Comparison of ENCODE assay signal across 8 cellular contexts in the genomic region with DNA sequence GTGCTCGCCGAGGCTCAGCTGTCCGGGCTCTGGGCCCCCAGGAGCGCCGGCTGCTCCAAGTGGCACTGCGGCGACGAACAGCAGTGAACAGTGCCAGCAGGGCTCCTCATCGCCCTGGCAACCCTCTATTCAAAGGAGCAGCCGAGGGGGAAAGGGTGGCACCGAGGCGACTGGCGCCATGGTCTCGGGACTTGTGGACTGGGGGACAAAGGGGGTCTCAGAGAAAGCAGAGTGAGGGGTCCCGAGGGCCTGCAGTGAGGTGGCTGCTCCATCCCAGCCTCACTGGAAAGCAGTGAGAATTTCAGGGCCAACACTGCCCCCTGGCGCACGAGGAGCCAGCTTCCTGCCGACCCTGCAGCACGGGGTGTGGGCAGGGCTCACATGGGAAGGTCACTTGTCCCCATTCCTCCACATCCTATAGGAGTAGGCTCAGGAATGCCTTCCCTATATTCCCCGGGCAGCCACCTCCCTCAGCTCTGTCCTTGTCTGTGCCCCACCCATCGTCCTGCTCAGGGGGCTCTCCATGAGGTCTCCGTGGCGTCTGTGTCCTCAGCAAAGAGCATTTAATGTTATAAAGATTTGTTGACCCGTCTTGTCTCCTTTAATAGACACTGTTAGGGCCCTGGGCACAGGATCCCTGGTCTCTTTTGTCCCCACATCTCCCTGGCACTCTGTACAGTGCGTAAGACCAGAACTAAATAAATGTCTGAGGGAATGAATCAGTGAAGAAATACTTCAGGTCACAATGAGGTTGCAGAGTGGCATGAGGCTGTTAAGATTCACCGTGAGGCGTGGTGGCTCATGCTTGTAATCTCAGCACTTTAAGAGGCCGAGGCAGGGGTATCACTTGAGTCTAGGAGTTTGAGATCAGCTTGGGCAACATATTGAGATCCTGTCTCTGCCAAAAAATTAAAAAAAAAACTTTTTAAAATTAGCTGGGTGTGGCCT. TPM values are rescaled to one million over a fixed set of nuclear protein-coding genes. Genes with fewer than 3 reads are reported as not detected.
DNase-seq lines count a peak whose midpoint lies in the region; ATAC-seq, FAIRE-seq and TF ChIP-seq lines count a peak whose summit lies in the region.

No MANE protein-coding gene starts in this region.

- CTCF ChIA-PET in A673 (lab: Charles Lee), result interaction anchor here (0.5 to 0.9 kb wide), 6 partner anchors 12 to 448 kb away, joined by 3 to 8 read pairs (median 3); no protein-coding TSS in a partner anchor

- no peak overlapping the region for H3K27ac ChIP-seq in A673 (ENCODE audit: low read depth, low read length, poor library complexity, severe bottlenecking)

- H3K27me3 ChIP-seq in A673 (replicated peaks; ENCODE audit: insufficient read depth, low read depth, low read length, poor library complexity), result no peaks in the 10 kb centered on the region
- H3K27me3 ChIP-seq in endocrine pancreas (ENCODE audit: control insufficient read depth, insufficient read depth, low read length), result no peaks in the 10 kb centered on the region

- H3K9me3 ChIP-seq in A673 (ENCODE audit: low read depth, low read length, poor library complexity, severe bottlenecking), result no peaks in the 10 kb centered on the region
- H3K9me3 ChIP-seq in endocrine pancreas (ENCODE audit: control insufficient read depth, low read length), result no peaks in the 10 kb centered on the region
- H3K9me3 ChIP-seq in mucosa of descending colon, result no peaks in the 10 kb centered on the region

- H3K4me1 ChIP-seq in A673 (ENCODE audit: insufficient read depth, low read length, poor library complexity, severe bottlenecking), result peaks cover 33% of the 10 kb centered on the region
- no peaks in the 10 kb centered on the region for H3K4me1 ChIP-seq in endocrine pancreas (ENCODE audit: control insufficient read depth, insufficient read depth, low read length)
- peaks cover 4% of the 10 kb centered on the region for H3K4me1 ChIP-seq in mucosa of descending colon (ENCODE audit: low read depth)

- TF ChIP-seq CTCF in A673 (conservative IDR thresholded peaks at IDR 0.05; ENCODE audit: low read depth, low read length), result peak; percentile 95
- peak; percentile 54 for TF ChIP-seq CTCF in mucosa of descending colon (IDR thresholded peaks at IDR 0.05)

- intact Hi-C loops in A673 (cut with micrococcal nuclease; ENCODE audit: unreplicated experiment), result loop anchor here (1.0 kb wide), 1 partner anchor 189 kb away; no protein-coding TSS in a partner anchor
- intact Hi-C loops in mucosa of descending colon (cut with DNase I, micrococcal nuclease), result no loop called here

- H3K36me3 ChIP-seq in A673 (ENCODE audit: insufficient read depth, low read length, poor library complexity, severe bottlenecking) (no peaks in the 10 kb centered on the region), endocrine pancreas (ENCODE audit: control insufficient read depth, insufficient read depth, low read length) (no peaks in the 10 kb centered on the region), mucosa of descending colon (ENCODE audit: low read depth) (no peaks in the 10 kb centered on the region)

- FAIRE-seq in GM18507 (lab: Jason Lieb, UNC), result peak; percentile 50

- peak; percentile 89 for ATAC-seq in mucosa of descending colon
- no peak for ATAC-seq in HG03439 (IDR thresholded peaks at IDR 0.05; ENCODE audit: unreplicated experiment)

- DNase-seq in A673 (ENCODE audit: low spot score) (peak; percentile 80), GM18507 (ENCODE audit: extremely low spot score, insufficient read length, low read depth) (no peak), NCI-H446 treated with DMSO at 0.1 percent for 48 hours (lab: John Stamatoyannopoulos, UW) (peak; percentile 37), mucosa of descending colon (peak; percentile 76 to 89 (median 87))
- peak; percentile 81 for DNase-seq in activated CD8-positive, alpha-beta memory T cell treated with anti-CD3 and anti-CD28 coated beads for 24 hours
- peak; percentile 34 for DNase-seq in stimulated activated CD8-positive, alpha-beta memory T cell treated with anti-CD3 and anti-CD28 coated beads, Interleukin-4, amount 100 ng/mL, for 24 hours (ENCODE audit: low read depth)

- H3K9ac ChIP-seq in endocrine pancreas (ENCODE audit: control insufficient read depth, insufficient read depth, low read length), result peak overlapping the region; percentile 54

- H3K4me3 ChIP-seq in A673 (ENCODE audit: low read depth, low read length, poor library complexity, severe bottlenecking), result peak overlapping the region; percentile 25
- no peak overlapping the region for H3K4me3 ChIP-seq in endocrine pancreas (ENCODE audit: control insufficient read depth, insufficient read depth, low read length)
- no peak overlapping the region for H3K4me3 ChIP-seq in mucosa of descending colon

- BruUV-seq in A673 (replicated peaks; lab: Mats Ljungman, UMichigan), result no TSS peak

- POLR2A ChIA-PET in A673 (lab: Charles Lee; ENCODE audit: low non-redundant PET), result no interaction called here

RNA-seq across cellular contexts. Expression of gene LRFN4, which starts 26.4 kb away (rescaled TPM):
- total RNA-seq in A673 (2021), result 52.9 and 57.2 TPM in 2 replicates
- 10 to 100 TPM; 20.3 to 29.1 (median 27.8) TPM for total RNA-seq in mucosa of descending colon

RNA-seq across cellular contexts. Expression of gene RCE1, which starts 40.1 kb away (rescaled TPM):
- 33.1 and 35.0 TPM in 2 replicates for total RNA-seq in A673 (2021)
- total RNA-seq in mucosa of descending colon, result 10 to 100 TPM; 24.9 to 27.2 (median 27.2) TPM
